1 cellular context compared by ENCODE assay signal in genomic region chr11:65382036-65382803, GRCh38.
TF ChIP-seq lines count a peak whose summit lies in the region.

TSS of gene SLC25A45 (minus strand) at chr11:65382646. CDS start at chr11:65381951, 695 bp downstream.

TF ChIP-seq in HepG2, 621 proteins besides CTCF, POLR2A, EP300 and RAD21 (continued from another document and continues in another):
- TF ChIP-seq, protein P1, sequence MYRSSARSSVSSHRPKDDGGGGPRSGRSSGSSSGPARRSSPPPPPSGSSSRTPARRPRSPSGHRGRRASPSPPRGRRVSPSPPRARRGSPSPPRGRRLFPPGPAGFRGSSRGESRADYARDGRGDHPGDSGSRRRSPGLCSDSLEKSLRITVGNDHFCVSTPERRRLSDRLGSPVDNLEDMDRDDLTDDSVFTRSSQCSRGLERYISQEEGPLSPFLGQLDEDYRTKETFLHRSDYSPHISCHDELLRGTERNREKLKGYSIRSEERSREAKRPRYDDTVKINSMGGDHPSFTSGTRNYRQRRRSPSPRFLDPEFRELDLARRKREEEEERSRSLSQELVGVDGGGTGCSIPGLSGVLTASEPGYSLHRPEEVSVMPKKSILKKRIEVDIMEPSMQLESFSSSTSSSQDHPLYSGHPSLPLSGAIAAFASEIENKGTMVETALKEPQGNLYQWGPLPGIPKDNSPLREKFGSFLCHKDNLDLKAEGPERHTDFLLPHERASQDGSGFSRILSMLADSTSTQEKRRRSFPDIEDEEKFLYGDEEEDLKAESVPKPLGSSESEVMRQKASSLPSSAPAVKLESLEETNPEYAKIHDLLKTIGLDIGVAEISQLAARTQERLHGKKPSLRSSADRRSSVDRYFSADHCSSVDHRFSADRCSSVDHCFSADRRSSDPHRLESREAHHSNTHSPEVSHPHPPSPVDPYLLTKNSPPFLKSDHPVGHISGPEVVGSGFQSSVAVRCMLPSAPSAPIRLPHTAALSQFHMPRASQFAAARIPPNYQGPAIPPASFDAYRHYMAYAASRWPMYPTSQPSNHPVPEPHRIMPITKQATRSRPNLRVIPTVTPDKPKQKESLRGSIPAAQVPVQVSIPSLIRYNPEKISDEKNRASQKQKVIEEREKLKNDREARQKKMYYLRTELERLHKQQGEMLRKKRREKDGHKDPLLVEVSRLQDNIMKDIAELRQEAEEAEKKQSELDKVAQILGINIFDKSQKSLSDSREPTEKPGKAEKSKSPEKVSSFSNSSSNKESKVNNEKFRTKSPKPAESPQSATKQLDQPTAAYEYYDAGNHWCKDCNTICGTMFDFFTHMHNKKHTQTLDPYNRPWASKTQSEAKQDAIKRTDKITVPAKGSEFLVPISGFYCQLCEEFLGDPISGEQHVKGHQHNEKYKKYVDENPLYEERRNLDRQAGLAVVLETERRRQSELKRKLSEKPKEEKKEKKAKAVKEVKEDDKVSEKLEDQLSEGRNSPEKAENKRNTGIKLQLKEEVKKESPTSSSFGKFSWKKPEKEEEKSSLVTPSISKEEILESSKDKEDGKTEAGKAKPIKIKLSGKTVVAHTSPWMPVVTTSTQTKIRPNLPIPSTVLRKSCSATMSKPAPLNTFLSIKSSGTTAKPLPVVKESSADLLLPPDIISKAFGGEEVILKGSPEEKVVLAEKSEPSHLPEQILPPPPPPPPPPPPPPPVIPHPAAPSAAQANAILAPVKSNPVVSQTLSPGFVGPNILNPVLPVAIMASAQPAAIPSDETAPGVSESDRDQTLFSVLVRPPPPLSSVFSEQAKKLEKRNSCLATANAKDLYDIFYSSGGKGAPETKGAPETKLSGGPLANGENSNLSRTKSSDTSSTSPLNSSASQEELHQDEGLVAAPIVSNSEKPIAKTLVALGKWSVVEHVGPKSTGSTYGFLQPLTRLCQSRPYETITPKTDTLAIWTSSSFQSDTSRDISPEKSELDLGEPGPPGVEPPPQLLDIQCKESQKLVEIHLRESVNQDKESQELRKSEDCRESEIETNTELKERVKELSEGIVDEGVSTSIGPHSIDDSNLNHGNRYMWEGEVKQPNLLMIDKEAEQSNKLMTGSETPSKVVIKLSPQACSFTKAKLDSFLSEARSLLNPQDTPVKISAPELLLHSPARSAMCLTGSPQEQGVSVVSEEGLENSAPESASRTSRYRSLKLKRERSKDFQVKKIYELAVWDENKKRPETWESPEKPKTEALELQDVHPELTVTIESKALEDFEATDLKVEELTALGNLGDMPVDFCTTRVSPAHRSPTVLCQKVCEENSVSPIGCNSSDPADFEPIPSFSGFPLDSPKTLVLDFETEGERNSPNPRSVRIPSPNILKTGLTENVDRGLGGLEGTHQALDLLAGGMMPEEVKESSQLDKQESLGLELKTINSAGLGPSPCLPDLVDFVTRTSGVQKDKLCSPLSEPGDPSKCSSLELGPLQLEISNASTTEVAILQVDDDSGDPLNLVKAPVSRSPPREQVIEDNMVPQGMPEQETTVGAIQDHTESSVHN (CRISPR knock-in tag; IDR thresholded peaks at IDR 0.05) = no peak; the same call in 1 of the 2 replicates
- TF ChIP-seq ZBTB42 (CRISPR knock-in tag; IDR thresholded peaks at IDR 0.05) (peak; percentile 84; the same call in 1 of the 2 replicates), LCORL (IDR thresholded peaks at IDR 0.05) (no peak), LCORL (CRISPR knock-in tag; IDR thresholded peaks at IDR 0.05) (peak; percentile 83; the same call in 1 of the 2 replicates), ZEB1 (IDR thresholded peaks at IDR 0.05; ENCODE audit: insufficient replicate concordance, low read depth) (peak; percentile 62), SUZ12 (IDR thresholded peaks at IDR 0.05; ENCODE audit: low read depth, low read length) (no peak), PAXIP1 (CRISPR knock-in tag; conservative IDR thresholded peaks at IDR 0.05) (peak; percentile 89), ZNF30 (CRISPR knock-in tag; IDR thresholded peaks at IDR 0.05) (no peak), GFI1 (CRISPR knock-in tag; IDR thresholded peaks at IDR 0.05; ENCODE audit: borderline replicate concordance) (peak; percentile 87), ZNF10 (CRISPR knock-in tag; IDR thresholded peaks at IDR 0.05; ENCODE audit: borderline replicate concordance, low read depth) (no peak), ZNF709 (CRISPR knock-in tag; IDR thresholded peaks at IDR 0.05) (peak; percentile 86; the same call in 1 of the 2 replicates), POLR2AphosphoS5 (IDR thresholded peaks at IDR 0.05; ENCODE audit: low read depth, low read length) (peak; percentile 68; the same call in 1 of the 2 replicates), ZNF326 (CRISPR knock-in tag; IDR thresholded peaks at IDR 0.05; ENCODE audit: borderline replicate concordance) (no peak), IRF2 (CRISPR knock-in tag; IDR thresholded peaks at IDR 0.05) (peak; percentile 87), ZSCAN22 (CRISPR knock-in tag; IDR thresholded peaks at IDR 0.05) (no peak), ETV5 (CRISPR knock-in tag; IDR thresholded peaks at IDR 0.05; ENCODE audit: borderline replicate concordance) (peak; percentile 98), ZNF276 (CRISPR knock-in tag; IDR thresholded peaks at IDR 0.05; ENCODE audit: low read depth) (no peak), ZNF329 (CRISPR knock-in tag; IDR thresholded peaks at IDR 0.05; ENCODE audit: low read depth) (peak; percentile 19), ZNF557 (CRISPR knock-in tag; IDR thresholded peaks at IDR 0.05) (no peak), TEF (CRISPR knock-in tag; IDR thresholded peaks at IDR 0.05) (no peak), XRCC5 (optimal IDR thresholded peaks at IDR 0.05; ENCODE audit: low read length) (peak; percentile 71), PHF21A (CRISPR knock-in tag; IDR thresholded peaks at IDR 0.05) (peak; percentile 92), ZNF331 (CRISPR knock-in tag; IDR thresholded peaks at IDR 0.05) (peak; percentile 88; the same call in 1 of the 2 replicates), ZNF784 (CRISPR knock-in tag; IDR thresholded peaks at IDR 0.05; ENCODE audit: borderline replicate concordance) (no peak; the same call in 1 of the 2 replicates), ZNF263 (CRISPR knock-in tag; IDR thresholded peaks at IDR 0.05) (peak; percentile 94), SP1 (IDR thresholded peaks at IDR 0.05) (no peak), SP1 (CRISPR knock-in tag; IDR thresholded peaks at IDR 0.05) (peak; percentile 73), HDAC1 (CRISPR knock-in tag; IDR thresholded peaks at IDR 0.05) (peak; percentile 96), MTF2 (CRISPR knock-in tag; IDR thresholded peaks at IDR 0.05; ENCODE audit: borderline replicate concordance) (no peak), NONO (IDR thresholded peaks at IDR 0.05) (no peak), NONO (CRISPR knock-in tag; conservative IDR thresholded peaks at IDR 0.05) (peak; percentile 92), ZSCAN5A (CRISPR knock-in tag; IDR thresholded peaks at IDR 0.05; ENCODE audit: borderline replicate concordance) (no peak; the same call in 1 of the 2 replicates), SIX4 (CRISPR knock-in tag; IDR thresholded peaks at IDR 0.05) (peak; percentile 23), ZNF672 (CRISPR knock-in tag; IDR thresholded peaks at IDR 0.05) (no peak), TAF15 (IDR thresholded peaks at IDR 0.05; ENCODE audit: low read depth, low read length, poor library complexity, severe bottlenecking) (peak; percentile 92), GPBP1L1 (CRISPR knock-in tag; IDR thresholded peaks at IDR 0.05) (no peak), MED13 (CRISPR knock-in tag; IDR thresholded peaks at IDR 0.05) (peak; percentile 84), ZFP1 (CRISPR knock-in tag; IDR thresholded peaks at IDR 0.05) (no peak)
- TF ChIP-seq, protein P2, sequence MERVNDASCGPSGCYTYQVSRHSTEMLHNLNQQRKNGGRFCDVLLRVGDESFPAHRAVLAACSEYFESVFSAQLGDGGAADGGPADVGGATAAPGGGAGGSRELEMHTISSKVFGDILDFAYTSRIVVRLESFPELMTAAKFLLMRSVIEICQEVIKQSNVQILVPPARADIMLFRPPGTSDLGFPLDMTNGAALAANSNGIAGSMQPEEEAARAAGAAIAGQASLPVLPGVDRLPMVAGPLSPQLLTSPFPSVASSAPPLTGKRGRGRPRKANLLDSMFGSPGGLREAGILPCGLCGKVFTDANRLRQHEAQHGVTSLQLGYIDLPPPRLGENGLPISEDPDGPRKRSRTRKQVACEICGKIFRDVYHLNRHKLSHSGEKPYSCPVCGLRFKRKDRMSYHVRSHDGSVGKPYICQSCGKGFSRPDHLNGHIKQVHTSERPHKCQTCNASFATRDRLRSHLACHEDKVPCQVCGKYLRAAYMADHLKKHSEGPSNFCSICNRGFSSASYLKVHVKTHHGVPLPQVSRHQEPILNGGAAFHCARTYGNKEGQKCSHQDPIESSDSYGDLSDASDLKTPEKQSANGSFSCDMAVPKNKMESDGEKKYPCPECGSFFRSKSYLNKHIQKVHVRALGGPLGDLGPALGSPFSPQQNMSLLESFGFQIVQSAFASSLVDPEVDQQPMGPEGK (CRISPR knock-in tag; IDR thresholded peaks at IDR 0.05) = peak; percentile 82
- TF ChIP-seq, protein P3, sequence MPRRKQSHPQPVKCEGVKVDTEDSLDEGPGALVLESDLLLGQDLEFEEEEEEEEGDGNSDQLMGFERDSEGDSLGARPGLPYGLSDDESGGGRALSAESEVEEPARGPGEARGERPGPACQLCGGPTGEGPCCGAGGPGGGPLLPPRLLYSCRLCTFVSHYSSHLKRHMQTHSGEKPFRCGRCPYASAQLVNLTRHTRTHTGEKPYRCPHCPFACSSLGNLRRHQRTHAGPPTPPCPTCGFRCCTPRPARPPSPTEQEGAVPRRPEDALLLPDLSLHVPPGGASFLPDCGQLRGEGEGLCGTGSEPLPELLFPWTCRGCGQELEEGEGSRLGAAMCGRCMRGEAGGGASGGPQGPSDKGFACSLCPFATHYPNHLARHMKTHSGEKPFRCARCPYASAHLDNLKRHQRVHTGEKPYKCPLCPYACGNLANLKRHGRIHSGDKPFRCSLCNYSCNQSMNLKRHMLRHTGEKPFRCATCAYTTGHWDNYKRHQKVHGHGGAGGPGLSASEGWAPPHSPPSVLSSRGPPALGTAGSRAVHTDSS (CRISPR knock-in tag; conservative IDR thresholded peaks at IDR 0.05) = no peak
